ENCODE assay signal across 7 cellular contexts in genomic region chr4:98928131-98928504, GRCh38. TPM values are rescaled to one million over a fixed set of nuclear protein-coding genes. Genes with fewer than 3 reads are reported as not detected.
DNase-seq lines count a peak whose midpoint lies in the region; ATAC-seq, FAIRE-seq and TF ChIP-seq lines count a peak whose summit lies in the region.

No MANE protein-coding gene starts in this region.

- H3K27me3 ChIP-seq in K562 (ENCODE audit: control insufficient read depth in 2 of 2, insufficient read depth in 2 of 2, low read length in 2 of 2) (no peaks in the 10 kb centered on the region), iPS DF 6.9 (ENCODE audit: control insufficient read depth, insufficient read depth, low read length) (no peaks in the 10 kb centered on the region), skeletal muscle satellite cell (ENCODE audit: control insufficient read depth, insufficient read depth, low read length) (no peaks in the 10 kb centered on the region)

- TF ChIP-seq POLR2A in GM12891 (IDR thresholded peaks at IDR 0.05; ENCODE audit: low read depth, low read length), result peak; percentile 89
- TF ChIP-seq POLR2A in K562 (conservative IDR thresholded peaks at IDR 0.05), result no peak; the same call in 1 of the 2 replicates

- H3K4me2 ChIP-seq in K562 (ENCODE audit: insufficient read depth, low read length) (peak overlapping the region; percentile 96), skeletal muscle satellite cell (ENCODE audit: low read length) (peak overlapping the region; percentile 84)

- DNase-seq in GM12891 (ENCODE audit: insufficient read length, low spot score) (peak; percentile 47), NCI-H1105 (lab: John Stamatoyannopoulos, UW) (peak; percentile 42), T1000 (lab: John Stamatoyannopoulos, UW) (peak; percentile 37), K562 (ENCODE audit: extremely low read depth in 1 of 4, low spot score in 3 of 4) (peak; percentile 51 to 93 (median 70)), iPS DF 6.9 (ENCODE audit: low read depth, low spot score) (peak; percentile 67)

- H3K79me2 ChIP-seq in K562 (ENCODE audit: control insufficient read depth, insufficient read depth, low read length), result peaks cover 71% of the 10 kb centered on the region

- POLR2A ChIA-PET in K562 (lab: Yijun Ruan, JAX), result interaction anchor here (0.6 to 2.1 kb wide), 13 partner anchors 10 to 698 kb away, joined by 3 to 12 read pairs (median 3); partner anchors contain the start of genes ADH5 and METAP1

- H3K9me1 ChIP-seq in K562 (ENCODE audit: control insufficient read depth, insufficient read depth, low read length), result no peaks in the 10 kb centered on the region

- H3K4me3 ChIP-seq in K562 (peak overlapping the region; percentile 97), iPS DF 6.9 (ENCODE audit: low read length) (peak overlapping the region; percentile 79), skeletal muscle satellite cell (ENCODE audit: low read length) (peak overlapping the region; percentile 97)

- WGBS in K562 (ENCODE audit: insufficient coverage, low coverage, missing lambda C conversion rate), result under 1% methylated on average over 24 of the region's 26 CpGs
- WGBS in iPS DF 6.9 (ENCODE audit: insufficient coverage, insufficient read length), result no CpG with 5 or more reads among the region's 26 CpGs

- intact Hi-C loops in K562 (cut with micrococcal nuclease), result loop anchor here (5.0 to 10.0 kb wide), 3 partner anchors 67 to 181 kb away; partner anchors contain the start of gene METAP1

- H4K20me1 ChIP-seq in K562 (replicated peaks; ENCODE audit: control insufficient read depth, insufficient read depth, low read length), result peaks cover 13% of the 10 kb centered on the region; the same call in 1 of the 2 replicates

- H3K9ac ChIP-seq in K562 (ENCODE audit: insufficient read depth in 1 of 2, low read depth in 2 of 2, low read length in 2 of 2), result peak overlapping the region; percentile 97 to 99
- H3K9ac ChIP-seq in skeletal muscle satellite cell (ENCODE audit: low read depth, low read length), result peak overlapping the region; percentile 93

- no peak for TF ChIP-seq EP300 in K562 (IDR thresholded peaks at IDR 0.05; ENCODE audit: low read length)

- H3K4me1 ChIP-seq in K562 (replicated peaks in 1 of 2; ENCODE audit: control insufficient read depth in 2 of 2, insufficient read depth in 2 of 2, low read length in 2 of 2), result peaks cover 14 to 15% of the 10 kb centered on the region in 2 experiments
- no peaks in the 10 kb centered on the region for H3K4me1 ChIP-seq in iPS DF 6.9 (ENCODE audit: control insufficient read depth, insufficient read depth, low read length)
- peaks cover 26% of the 10 kb centered on the region for H3K4me1 ChIP-seq in skeletal muscle satellite cell (ENCODE audit: control insufficient read depth, insufficient read depth, low read length)

- FAIRE-seq in GM12891 (lab: Jason Lieb, UNC) (peak; percentile 90), K562 (lab: Jason Lieb, UNC) (peak; percentile 79)

- CTCF ChIA-PET in K562 (lab: Yijun Ruan, JAX; ENCODE audit: low intra/inter-chr PET ratio), result no interaction called here

- peaks cover 35% of the 10 kb centered on the region for H3K36me3 ChIP-seq in K562 (ENCODE audit: control insufficient read depth, insufficient read depth, low read length)
- H3K36me3 ChIP-seq in iPS DF 6.9 (ENCODE audit: control insufficient read depth, insufficient read depth, low read length), result no peaks in the 10 kb centered on the region; the same call in 1 of the 2 replicates
- H3K36me3 ChIP-seq in skeletal muscle satellite cell (ENCODE audit: insufficient read depth, low read length), result peaks cover 9% of the 10 kb centered on the region

- no peak for TF ChIP-seq RAD21 in K562 (CRISPR knock-in tag; conservative IDR thresholded peaks at IDR 0.05 in 1 of 2, IDR thresholded peaks at IDR 0.05 in 1 of 2)

- H3K9me3 ChIP-seq in K562 (replicated peaks; ENCODE audit: control insufficient read depth, insufficient read depth, low read depth, low read length), result no peaks in the 10 kb centered on the region; the same call in 1 of the 2 replicates
- H3K9me3 ChIP-seq in iPS DF 6.9 (ENCODE audit: control insufficient read depth, insufficient read depth, low read length), result peaks cover 1% of the 10 kb centered on the region; the same call in 1 of the 2 replicates
- no peaks in the 10 kb centered on the region for H3K9me3 ChIP-seq in skeletal muscle satellite cell (replicated peaks; ENCODE audit: low read length)

- no TSS peak for BruUV-seq in K562 (replicated peaks; lab: Mats Ljungman, UMichigan)

- in situ Hi-C loops in K562 (cut with MboI), result no loop called here

- no peak for TF ChIP-seq CTCF in K562 (IDR thresholded peaks at IDR 0.05 in 2 of 3, conservative IDR thresholded peaks at IDR 0.05 in 1 of 3; ENCODE audit: insufficient read depth in 2 of 3, low read depth in 1 of 3, low read length in 3 of 3)

- ATAC-seq in HG02571 (IDR thresholded peaks at IDR 0.05; ENCODE audit: unreplicated experiment) (peak; percentile 44), K562 (peak; percentile 81)

- H3K27ac ChIP-seq in K562 (ENCODE audit: extremely low read depth, low read depth, low read length) (peak overlapping the region; percentile 96), iPS DF 6.9 (ENCODE audit: low read length) (no peak overlapping the region)

- H2AFZ ChIP-seq in K562 (ENCODE audit: low read depth, low read length), result peak overlapping the region; percentile 95

TF ChIP-seq in GM12891, 5 proteins besides CTCF, POLR2A, EP300 and RAD21:
- peak; percentile 64; the same call in 1 of the 2 replicates for TF ChIP-seq TAF1 (IDR thresholded peaks at IDR 0.05; ENCODE audit: low read depth, low read length)
- TF ChIP-seq POLR2AphosphoS5 (IDR thresholded peaks at IDR 0.05; ENCODE audit: low read depth, low read length), result peak; percentile 76
- no peak for TF ChIP-seq SPI1 (IDR thresholded peaks at IDR 0.05; ENCODE audit: low read depth, low read length)

TF ChIP-seq in K562, 482 proteins besides CTCF, POLR2A, EP300 and RAD21 (continues in another document):
- TF ChIP-seq HDAC3 (IDR thresholded peaks at IDR 0.05; ENCODE audit: borderline replicate concordance, partially characterized antibody) (no peak), ELF4 (CRISPR knock-in tag; IDR thresholded peaks at IDR 0.05) (0 out of 2 replicates have a peak, but pooled peaks have one; percentile 38), SAP30 (IDR thresholded peaks at IDR 0.05; ENCODE audit: borderline replicate concordance, insufficient read depth, low read depth, low read length, poor library complexity, severe bottlenecking) (peak; percentile 94), CCAR2 (IDR thresholded peaks at IDR 0.05; ENCODE audit: low read depth, low read length) (no peak), MYBL2 (IDR thresholded peaks at IDR 0.05; ENCODE audit: low read depth) (no peak), MYBL2 (CRISPR knock-in tag; IDR thresholded peaks at IDR 0.05; ENCODE audit: borderline replicate concordance) (no peak), ETV1 (tag; conservative IDR thresholded peaks at IDR 0.05; ENCODE audit: low read depth) (no peak)

RNA-seq across cellular contexts. Expression of gene EIF4E, which starts 0.8 kb away (rescaled TPM):
- polyA plus RNA-seq in GM12891 (2012; ENCODE audit: low read depth, missing spikeins), result 59.2 TPM
- total RNA-seq in K562 (2011; cell fraction: chromatin; rRNA removed; ENCODE audit: low replicate concordance), result 66.1 and 219 TPM in 2 replicates
- total RNA-seq in K562 (2011; cell fraction: nucleolus; rRNA removed), result 36.7 and 55.9 TPM in 2 replicates
- 126 and 178 TPM in 2 replicates for total RNA-seq in K562 (2011; cell fraction: nucleoplasm; rRNA removed)
- total RNA-seq in K562 (2014; rRNA removed) (149 and 178 TPM in 2 replicates), K562 (2014; rRNA removed; fragmentation: Illumina TruSeq; extraction: Trizol) (305 and 329 TPM in 2 replicates), K562 (2015; rRNA removed; fragmentation: Illumina TruSeq; extraction: Trizol) (334 and 370 TPM in 2 replicates), K562 (2021) (165 and 167 TPM in 2 replicates)
- polyA plus RNA-seq in K562 (2011; rRNA removed) (108 and 179 TPM in 2 replicates), K562 (2014; fragmentation: Illumina TruSeq; extraction: Trizol) (177 and 187 TPM in 2 replicates), K562 (2014; fragmentation: Nextera tagmentation; extraction: Ambion mirVana) (100 to 1,000 TPM; 349 to 489 TPM), K562 (2014; rRNA removed) (125 and 164 TPM in 2 replicates)
- polyA plus RNA-seq in K562 (2011; cell fraction: cytosol; rRNA removed), result 22.6 and 76.2 TPM in 2 replicates
- polyA plus RNA-seq in K562 (2011; cell fraction: nucleus; rRNA removed), result 29.0 and 44.4 TPM in 2 replicates
- polyA plus RNA-seq in K562 (2012), result 59.0 and 146 TPM in 2 replicates
- polyA minus RNA-seq in K562 (2011; rRNA and poly(A)+ RNA removed), result 281 and 301 TPM in 2 replicates
- polyA minus RNA-seq in K562 (2011; cell fraction: cytosol; rRNA and poly(A)+ RNA removed), result 79.5 and 99.4 TPM in 2 replicates
- 48.2 and 75.5 TPM in 2 replicates for polyA minus RNA-seq in K562 (2011; cell fraction: nucleus; rRNA and poly(A)+ RNA removed)
- 197 and 208 TPM in 2 replicates for total RNA-seq in skeletal muscle satellite cell (2012; rRNA removed)
